9 cellular contexts compared by ENCODE assay signal in genomic region chr6:81241717-81242116, GRCh38.
DNase-seq lines count a peak whose midpoint lies in the region; ATAC-seq and TF ChIP-seq lines count a peak whose summit lies in the region.
"Had no signal": no experiment of that assay in that cellular context is flagged by ENCODE, and none has a peak within 500 bp of the region (broad histone marks: within the 10 kb centered on the region; RNA-seq: fewer than 3 reads in every experiment).

No MANE protein-coding gene starts in this region.

- no peaks in the 10 kb centered on the region for H3K36me3 ChIP-seq in thyroid gland
- H3K36me3 ChIP-seq: HAP-1 had no signal

- 50% methylated on average over 2 of the region's 2 CpGs for WGBS in thyroid gland, 2 donors

- H3K27ac Mint-ChIP-seq in neural crest cell (ENCODE audit: unreplicated experiment): no peak overlapping the region

- no peaks in the 10 kb centered on the region for H3K27me3 ChIP-seq in thyroid gland

- no peaks in the 10 kb centered on the region for H3K9me3 ChIP-seq in thyroid gland
- H3K9me3 ChIP-seq: HAP-1 had no signal

- no peaks in the 10 kb centered on the region for H3K4me1 Mint-ChIP-seq in neural crest cell

- TF ChIP-seq POLR2A in NB4 (IDR thresholded peaks at IDR 0.05; ENCODE audit: extremely low read depth, insufficient read length): no peak
- no peak for TF ChIP-seq POLR2A in thyroid gland (IDR thresholded peaks at IDR 0.05)

- H3K4me3 ChIP-seq in NB4 (ENCODE audit: low read depth, low read length): no peak overlapping the region
- no peak overlapping the region for H3K4me3 ChIP-seq in cardiac fibroblast (replicated peaks in 1 of 2; ENCODE audit: low read depth in 2 of 2, low read length in 2 of 2)
- no peak overlapping the region for H3K4me3 ChIP-seq in thyroid gland (replicated peaks in 1 of 3)
- H3K4me3 ChIP-seq: HAP-1 had no signal

- H3K9me3 Mint-ChIP-seq in neural crest cell: no peaks in the 10 kb centered on the region

- H3K27ac ChIP-seq in thyroid gland: no peak overlapping the region

- no peak for ATAC-seq in GM21576 (IDR thresholded peaks at IDR 0.05; ENCODE audit: unreplicated experiment)

- DNase-seq in GF-D8 (lab: John Stamatoyannopoulos, UW) (peak; percentile 6), NB4 (ENCODE audit: low read depth) (peak; percentile 52), cardiac fibroblast (ENCODE audit: low read depth in 2 of 2) (peak; percentile 72 to 77), neural crest cell (ENCODE audit: low read depth, low spot score) (no peak), thyroid gland (no peak)
- DNase-seq in activated effector memory CD4-positive, alpha-beta T cell treated with Interleukin-2 at 50 U/mL for 16 hours: no peak
- no peak for DNase-seq in activated CD4-positive, alpha-beta T cell treated with anti-CD3 and anti-CD28 coated beads, Interleukin-2, amount 50 U/mL, for 4 hours

- peak; percentile 15 for TF ChIP-seq CTCF in NB4 (IDR thresholded peaks at IDR 0.05; ENCODE audit: low read depth, low read length)
- peak; percentile 60 for TF ChIP-seq CTCF in cardiac fibroblast (IDR thresholded peaks at IDR 0.05; ENCODE audit: low read depth, low read length)
- peak; percentile 68 for TF ChIP-seq CTCF in neural crest cell (conservative IDR thresholded peaks at IDR 0.05)
- TF ChIP-seq CTCF in thyroid gland (IDR thresholded peaks at IDR 0.05): peak in 3 of 6 experiments; percentile 42 to 54 (median 44)

- intact Hi-C loops in thyroid gland (cut with DNase I): no loop called here

- H3K4me1 ChIP-seq in thyroid gland: no peaks in the 10 kb centered on the region
- H3K4me1 ChIP-seq: HAP-1 had no signal

- H3K27me3 Mint-ChIP-seq in neural crest cell (ENCODE audit: low read depth): no peaks in the 10 kb centered on the region

- H3K36me3 Mint-ChIP-seq in neural crest cell (ENCODE audit: low read depth): no peaks in the 10 kb centered on the region

- no peak overlapping the region for H3K4me3 Mint-ChIP-seq in neural crest cell

Comparison
In these comparisons a context has a peak if more than half of its experiments do, and no peak if none do; other contexts are left out.
1. DNase-seq: peak in GF-D8 (single experiment), NB4 (single experiment) and cardiac fibroblast (2 of 2); none in neural crest cell (single experiment), activated effector memory CD4-positive, alpha-beta T cell treated with Interleukin-2 at 50 U/mL for 16 hours (single experiment), thyroid gland (0 of 2) and activated CD4-positive, alpha-beta T cell treated with anti-CD3 and anti-CD28 coated beads, Interleukin-2, amount 50 U/mL, for 4 hours (0 of 2).